15 cellular contexts compared by ENCODE assay signal in the genomic region with DNA sequence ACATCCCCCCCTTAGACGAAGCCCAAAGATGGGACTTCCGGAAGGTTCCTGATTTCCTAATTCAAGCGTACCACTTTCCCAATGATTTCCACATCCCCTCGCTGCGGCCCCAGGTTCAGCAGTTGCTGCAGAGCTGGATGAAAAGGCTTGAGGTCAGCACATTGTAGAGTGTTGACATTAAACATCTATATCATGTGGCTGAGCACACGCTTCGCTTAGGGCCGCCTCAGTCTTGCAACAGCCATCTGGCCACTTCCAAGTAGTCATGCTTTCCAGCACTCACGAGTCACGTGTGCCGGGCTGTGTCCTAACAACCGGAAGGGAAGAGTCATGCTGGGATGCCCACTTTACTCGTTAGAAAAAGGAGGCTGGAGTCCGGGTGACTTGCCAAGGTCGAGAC.
DNase-seq lines count a peak whose midpoint lies in the region; ATAC-seq, FAIRE-seq and TF ChIP-seq lines count a peak whose summit lies in the region.
"Had no signal": no experiment of that assay in that cellular context is flagged by ENCODE, and none has a peak within 500 bp of the region (broad histone marks: within the 10 kb centered on the region; RNA-seq: fewer than 3 reads in every experiment).

No MANE protein-coding gene starts in this region.

- H3K27ac ChIP-seq in K562 (ENCODE audit: extremely low read depth, low read depth, low read length), result no peak overlapping the region
- no peak overlapping the region for H3K27ac ChIP-seq in neural progenitor cell

- no peak for TF ChIP-seq POLR2A in K562 (conservative IDR thresholded peaks at IDR 0.05)

- H3K4me2 ChIP-seq in K562 (ENCODE audit: insufficient read depth, low read length) (no peak overlapping the region), neural progenitor cell (no peak overlapping the region)

- H3K9ac ChIP-seq in K562 (ENCODE audit: insufficient read depth in 1 of 2, low read depth in 2 of 2, low read length in 2 of 2), result no peak overlapping the region
- no peak overlapping the region for H3K9ac ChIP-seq in neural progenitor cell

- DNase-seq in DMS153 treated with DMSO at 0.1 percent for 48 hours (lab: John Stamatoyannopoulos, UW; ENCODE audit: unreplicated experiment) (peak; percentile 52), K562 (ENCODE audit: extremely low read depth in 1 of 4, low spot score in 3 of 4) (no peak), neural progenitor cell (ENCODE audit: low spot score) (no peak), islet precursor cell (no peak), ureter (ENCODE audit: low spot score) (no peak)
- DNase-seq: C1 segment of cervical spinal cord, MM.1S, NCI-H1105, NCI-H1694 treated with DMSO at 0.1 percent for 48 hours, NCI-H774, PC-3 had no signal

- no peak for TF ChIP-seq CTCF in K562 (IDR thresholded peaks at IDR 0.05 in 2 of 3, conservative IDR thresholded peaks at IDR 0.05 in 1 of 3; ENCODE audit: insufficient read depth in 2 of 3, low read depth in 1 of 3, low read length in 3 of 3)
- TF ChIP-seq CTCF in neural progenitor cell (IDR thresholded peaks at IDR 0.05), result no peak

- H3K27me3 ChIP-seq in K562 (ENCODE audit: control insufficient read depth in 2 of 2, insufficient read depth in 2 of 2, low read length in 2 of 2), result peaks cover 16 to 43% of the 10 kb centered on the region in 2 experiments
- H3K27me3 ChIP-seq in neural progenitor cell, result no peaks in the 10 kb centered on the region

- H3K9me3 ChIP-seq in K562 (replicated peaks; ENCODE audit: control insufficient read depth, insufficient read depth, low read depth, low read length) (no peaks in the 10 kb centered on the region), neural progenitor cell (ENCODE audit: low read depth) (no peaks in the 10 kb centered on the region)

- peak overlapping the region; percentile 32 for H3K27ac Mint-ChIP-seq in neural progenitor cell

- peaks cover 5% of the 10 kb centered on the region for H3F3A ChIP-seq in neural progenitor cell (ENCODE audit: low read depth)

- H4K20me1 ChIP-seq in K562 (replicated peaks; ENCODE audit: control insufficient read depth, insufficient read depth, low read length) (no peaks in the 10 kb centered on the region; the same call in 1 of the 2 replicates), neural progenitor cell (ENCODE audit: low read depth) (no peaks in the 10 kb centered on the region)

- H2AFZ ChIP-seq in K562 (ENCODE audit: low read depth, low read length), result no peak overlapping the region
- H2AFZ ChIP-seq in neural progenitor cell (replicated peaks), result no peak overlapping the region

- no peaks in the 10 kb centered on the region for H3K9me1 ChIP-seq in K562 (ENCODE audit: control insufficient read depth, insufficient read depth, low read length)

- H3K4me1 ChIP-seq in K562 (replicated peaks in 1 of 2; ENCODE audit: control insufficient read depth in 2 of 2, insufficient read depth in 2 of 2, low read length in 2 of 2) (no peaks in the 10 kb centered on the region), neural progenitor cell (no peaks in the 10 kb centered on the region)

- intact Hi-C loops in K562 (cut with micrococcal nuclease), result no loop called here

- peaks cover 14% of the 10 kb centered on the region for H3K27me3 Mint-ChIP-seq in neural progenitor cell (ENCODE audit: insufficient read depth, low read depth)

- in situ Hi-C loops in K562 (cut with MboI), result no loop called here

- CTCF ChIA-PET in K562 (lab: Yijun Ruan, JAX; ENCODE audit: low intra/inter-chr PET ratio), result no interaction called here

- H3K36me3 Mint-ChIP-seq in neural progenitor cell, result no peaks in the 10 kb centered on the region

- no peak for TF ChIP-seq EP300 in Ishikawa (IDR thresholded peaks at IDR 0.05; ENCODE audit: borderline replicate concordance)
- TF ChIP-seq EP300 in K562 (IDR thresholded peaks at IDR 0.05; ENCODE audit: low read length), result no peak

- no peaks in the 10 kb centered on the region for H3K79me2 ChIP-seq in K562 (ENCODE audit: control insufficient read depth, insufficient read depth, low read length)
- H3K79me2 ChIP-seq in neural progenitor cell (ENCODE audit: low read depth), result no peaks in the 10 kb centered on the region

- peaks cover 11% of the 10 kb centered on the region for H3K4me1 Mint-ChIP-seq in neural progenitor cell

- H3K9me3 Mint-ChIP-seq in neural progenitor cell, result peaks cover 9% of the 10 kb centered on the region

- no peak for FAIRE-seq in K562 (lab: Jason Lieb, UNC)
- FAIRE-seq: HepG2 had no signal

- WGBS in K562 (ENCODE audit: insufficient coverage, low coverage, missing lambda C conversion rate), result under 1% methylated on average over 15 of the region's 15 CpGs

- TF ChIP-seq RAD21 in Ishikawa (IDR thresholded peaks at IDR 0.05; ENCODE audit: low read depth) (no peak), K562 (CRISPR knock-in tag; conservative IDR thresholded peaks at IDR 0.05 in 1 of 2, IDR thresholded peaks at IDR 0.05 in 1 of 2) (no peak)

- H3K36me3 ChIP-seq in K562 (ENCODE audit: control insufficient read depth, insufficient read depth, low read length) (no peaks in the 10 kb centered on the region), neural progenitor cell (no peaks in the 10 kb centered on the region)

- H3K4me3 ChIP-seq in K562 (no peak overlapping the region), neural progenitor cell (no peak overlapping the region)

- POLR2A ChIA-PET in K562 (lab: Yijun Ruan, JAX), result no interaction called here

- no TSS peak for BruUV-seq in K562 (replicated peaks; lab: Mats Ljungman, UMichigan)

- ATAC-seq in K562, result peak; percentile 52; the same call in 2 of the 3 replicates
- ATAC-seq in HG02798 (IDR thresholded peaks at IDR 0.05; ENCODE audit: poor library complexity, unreplicated experiment), result no peak
- ATAC-seq: HCT116, HepG2, PC-3 had no signal

- H3K4me3 Mint-ChIP-seq in neural progenitor cell, result no peak overlapping the region

TF ChIP-seq in Ishikawa, 13 proteins besides CTCF, POLR2A, EP300 and RAD21:
- 0 out of 2 replicates have a peak, but pooled peaks have one; percentile 28 for TF ChIP-seq USF1 (IDR thresholded peaks at IDR 0.05)
- TF ChIP-seq NFIC (IDR thresholded peaks at IDR 0.05), result no peak

TF ChIP-seq in K562, 482 proteins besides CTCF, POLR2A, EP300 and RAD21 (continues in another document):
- TF ChIP-seq HNRNPL (IDR thresholded peaks at IDR 0.05; ENCODE audit: low read depth, low read length), result no peak
- no peak for TF ChIP-seq MTF1 (CRISPR knock-in tag; IDR thresholded peaks at IDR 0.05; ENCODE audit: borderline replicate concordance)
- TF ChIP-seq NCOA1 (IDR thresholded peaks at IDR 0.05; ENCODE audit: low read depth), result no peak
- TF ChIP-seq RAD51 (IDR thresholded peaks at IDR 0.05; ENCODE audit: borderline replicate concordance, low read depth), result 0 out of 2 replicates have a peak, but pooled peaks have one; percentile 30
- TF ChIP-seq ETV6 (IDR thresholded peaks at IDR 0.05; ENCODE audit: borderline replicate concordance in 1 of 2, low read depth in 2 of 2, low read length in 1 of 2), result no peak
- TF ChIP-seq ETV6 (CRISPR knock-in tag; IDR thresholded peaks at IDR 0.05; ENCODE audit: borderline replicate concordance), result no peak
- 0 out of 2 replicates have a peak, but pooled peaks have one; percentile 19 for TF ChIP-seq CEBPB (tag; IDR thresholded peaks at IDR 0.05)
- no peak for TF ChIP-seq CEBPG (CRISPR knock-in tag; IDR thresholded peaks at IDR 0.05)
- TF ChIP-seq CEBPG (tag; conservative IDR thresholded peaks at IDR 0.05 in 1 of 2, IDR thresholded peaks at IDR 0.05 in 1 of 2), result 0 out of 4 replicates have a peak, but pooled peaks of 1 of the 2 experiments have one; percentile 6
- peak; percentile 41; the same call in 1 of the 2 replicates for TF ChIP-seq BHLHE40 (IDR thresholded peaks at IDR 0.05; ENCODE audit: low read length)
